ENCODE assay signal across 1 cellular context in genomic region chr2:148642891-148643416, GRCh38.
A peak's percentile ranks its signal among the peaks of the same experiment; 100 is the strongest.
TF ChIP-seq lines count a peak whose summit lies in the region.

No MANE protein-coding gene starts in this region.

TF ChIP-seq in K562, 482 proteins besides CTCF, POLR2A, EP300 and RAD21 (continued from another document and continues in another):
- TF ChIP-seq, protein P1, sequence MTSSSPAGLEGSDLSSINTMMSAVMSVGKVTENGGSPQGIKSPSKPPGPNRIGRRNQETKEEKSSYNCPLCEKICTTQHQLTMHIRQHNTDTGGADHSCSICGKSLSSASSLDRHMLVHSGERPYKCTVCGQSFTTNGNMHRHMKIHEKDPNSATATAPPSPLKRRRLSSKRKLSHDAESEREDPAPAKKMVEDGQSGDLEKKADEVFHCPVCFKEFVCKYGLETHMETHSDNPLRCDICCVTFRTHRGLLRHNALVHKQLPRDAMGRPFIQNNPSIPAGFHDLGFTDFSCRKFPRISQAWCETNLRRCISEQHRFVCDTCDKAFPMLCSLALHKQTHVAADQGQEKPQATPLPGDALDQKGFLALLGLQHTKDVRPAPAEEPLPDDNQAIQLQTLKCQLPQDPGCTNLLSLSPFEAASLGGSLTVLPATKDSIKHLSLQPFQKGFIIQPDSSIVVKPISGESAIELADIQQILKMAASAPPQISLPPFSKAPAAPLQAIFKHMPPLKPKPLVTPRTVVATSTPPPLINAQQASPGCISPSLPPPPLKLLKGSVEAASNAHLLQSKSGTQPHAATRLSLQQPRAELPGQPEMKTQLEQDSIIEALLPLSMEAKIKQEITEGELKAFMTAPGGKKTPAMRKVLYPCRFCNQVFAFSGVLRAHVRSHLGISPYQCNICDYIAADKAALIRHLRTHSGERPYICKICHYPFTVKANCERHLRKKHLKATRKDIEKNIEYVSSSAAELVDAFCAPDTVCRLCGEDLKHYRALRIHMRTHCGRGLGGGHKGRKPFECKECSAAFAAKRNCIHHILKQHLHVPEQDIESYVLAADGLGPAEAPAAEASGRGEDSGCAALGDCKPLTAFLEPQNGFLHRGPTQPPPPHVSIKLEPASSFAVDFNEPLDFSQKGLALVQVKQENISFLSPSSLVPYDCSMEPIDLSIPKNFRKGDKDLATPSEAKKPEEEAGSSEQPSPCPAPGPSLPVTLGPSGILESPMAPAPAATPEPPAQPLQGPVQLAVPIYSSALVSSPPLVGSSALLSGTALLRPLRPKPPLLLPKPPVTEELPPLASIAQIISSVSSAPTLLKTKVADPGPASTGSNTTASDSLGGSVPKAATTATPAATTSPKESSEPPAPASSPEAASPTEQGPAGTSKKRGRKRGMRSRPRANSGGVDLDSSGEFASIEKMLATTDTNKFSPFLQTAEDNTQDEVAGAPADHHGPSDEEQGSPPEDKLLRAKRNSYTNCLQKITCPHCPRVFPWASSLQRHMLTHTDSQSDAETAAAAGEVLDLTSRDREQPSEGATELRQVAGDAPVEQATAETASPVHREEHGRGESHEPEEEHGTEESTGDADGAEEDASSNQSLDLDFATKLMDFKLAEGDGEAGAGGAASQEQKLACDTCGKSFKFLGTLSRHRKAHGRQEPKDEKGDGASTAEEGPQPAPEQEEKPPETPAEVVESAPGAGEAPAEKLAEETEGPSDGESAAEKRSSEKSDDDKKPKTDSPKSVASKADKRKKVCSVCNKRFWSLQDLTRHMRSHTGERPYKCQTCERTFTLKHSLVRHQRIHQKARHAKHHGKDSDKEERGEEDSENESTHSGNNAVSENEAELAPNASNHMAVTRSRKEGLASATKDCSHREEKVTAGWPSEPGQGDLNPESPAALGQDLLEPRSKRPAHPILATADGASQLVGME (CRISPR knock-in tag; IDR thresholded peaks at IDR 0.05) = no peak
- peak in 1 of 2 experiments; percentile 29; a peak in 2 of 4 replicates for TF ChIP-seq ARNT (IDR thresholded peaks at IDR 0.05)
- TF ChIP-seq NEUROD1 (IDR thresholded peaks at IDR 0.05; ENCODE audit: borderline replicate concordance, low read depth, low read length, partially characterized antibody) = no peak
- no peak for TF ChIP-seq ZNF212 (CRISPR knock-in tag; IDR thresholded peaks at IDR 0.05)
- no peak for TF ChIP-seq ZNF584 (CRISPR knock-in tag; IDR thresholded peaks at IDR 0.05; ENCODE audit: low read depth)
- no peak for TF ChIP-seq KDM2B (CRISPR knock-in tag; IDR thresholded peaks at IDR 0.05)
- no peak for TF ChIP-seq TAL1 (IDR thresholded peaks at IDR 0.05)
- TF ChIP-seq, protein P2, sequence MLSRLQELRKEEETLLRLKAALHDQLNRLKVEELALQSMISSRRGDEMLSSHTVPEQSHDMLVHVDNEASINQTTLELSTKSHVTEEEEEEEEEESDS (CRISPR knock-in tag; IDR thresholded peaks at IDR 0.05) = no peak
- TF ChIP-seq RFX5 (IDR thresholded peaks at IDR 0.05; ENCODE audit: low read depth, low read length) = no peak
- no peak for TF ChIP-seq XRCC5 (IDR thresholded peaks at IDR 0.05; ENCODE audit: low read depth, low read length)
- TF ChIP-seq HDAC8 (tag; IDR thresholded peaks at IDR 0.05) = no peak
- TF ChIP-seq, protein P3, sequence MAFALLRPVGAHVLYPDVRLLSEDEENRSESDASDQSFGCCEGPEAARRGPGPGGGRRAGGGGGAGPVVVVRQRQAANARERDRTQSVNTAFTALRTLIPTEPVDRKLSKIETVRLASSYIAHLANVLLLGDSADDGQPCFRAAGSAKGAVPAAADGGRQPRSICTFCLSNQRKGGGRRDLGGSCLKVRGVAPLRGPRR (CRISPR knock-in tag; IDR thresholded peaks at IDR 0.05) = no peak
- no peak for TF ChIP-seq STAT5B (CRISPR knock-in tag; IDR thresholded peaks at IDR 0.05)
- TF ChIP-seq MTF1 (CRISPR knock-in tag; IDR thresholded peaks at IDR 0.05; ENCODE audit: borderline replicate concordance) = no peak
- TF ChIP-seq SLC30A9 (CRISPR knock-in tag; IDR thresholded peaks at IDR 0.05) = no peak
- no peak for TF ChIP-seq ZC3H4 (CRISPR knock-in tag; IDR thresholded peaks at IDR 0.05; ENCODE audit: borderline replicate concordance)
- no peak for TF ChIP-seq TAF7 (tag; IDR thresholded peaks at IDR 0.05)
- TF ChIP-seq ETV6 (IDR thresholded peaks at IDR 0.05; ENCODE audit: borderline replicate concordance in 1 of 2, low read depth in 2 of 2, low read length in 1 of 2) = peak; percentile 93 to 99
- TF ChIP-seq ETV6 (CRISPR knock-in tag; IDR thresholded peaks at IDR 0.05; ENCODE audit: borderline replicate concordance) = no peak
- no peak for TF ChIP-seq RHOXF2B (CRISPR knock-in tag; conservative IDR thresholded peaks at IDR 0.05)
- no peak for TF ChIP-seq SMARCB1 (IDR thresholded peaks at IDR 0.05; ENCODE audit: insufficient read length, low read depth)
- no peak for TF ChIP-seq ZNF696 (CRISPR knock-in tag; conservative IDR thresholded peaks at IDR 0.05)
- no peak for TF ChIP-seq FOS (IDR thresholded peaks at IDR 0.05; ENCODE audit: extremely low read depth, insufficient read length)
- TF ChIP-seq HDAC6 (IDR thresholded peaks at IDR 0.05; ENCODE audit: low read depth, low read length) = no peak
- TF ChIP-seq ZNF384 (IDR thresholded peaks at IDR 0.05; ENCODE audit: low read depth, low read length) = no peak
- TF ChIP-seq ZNF76 (CRISPR knock-in tag; IDR thresholded peaks at IDR 0.05; ENCODE audit: borderline replicate concordance) = no peak
- no peak for TF ChIP-seq MED1 (CRISPR knock-in tag; IDR thresholded peaks at IDR 0.05; ENCODE audit: borderline replicate concordance)
- no peak for TF ChIP-seq NUFIP1 (IDR thresholded peaks at IDR 0.05; ENCODE audit: partially characterized antibody)
- no peak for TF ChIP-seq ZNF589 (CRISPR knock-in tag; IDR thresholded peaks at IDR 0.05; ENCODE audit: low read depth)
- no peak for TF ChIP-seq ZNF780A (CRISPR knock-in tag; IDR thresholded peaks at IDR 0.05)
- no peak for TF ChIP-seq RUNX1 (IDR thresholded peaks at IDR 0.05; ENCODE audit: low read depth)
- TF ChIP-seq ZNF408 (CRISPR knock-in tag; IDR thresholded peaks at IDR 0.05; ENCODE audit: low read depth) = no peak
- no peak for TF ChIP-seq ZNF785 (CRISPR knock-in tag; IDR thresholded peaks at IDR 0.05)
- TF ChIP-seq CTBP1 (IDR thresholded peaks at IDR 0.05; ENCODE audit: borderline replicate concordance) = peak; percentile 43
- TF ChIP-seq ZNF324 (CRISPR knock-in tag; IDR thresholded peaks at IDR 0.05) = no peak
- TF ChIP-seq DACH1 (IDR thresholded peaks at IDR 0.05; ENCODE audit: partially characterized antibody) = no peak
- TF ChIP-seq NR4A1 (CRISPR knock-in tag; IDR thresholded peaks at IDR 0.05) = no peak
- TF ChIP-seq NR4A1 (tag; IDR thresholded peaks at IDR 0.05) = no peak
- no peak for TF ChIP-seq KLF10 (CRISPR knock-in tag; IDR thresholded peaks at IDR 0.05)
- TF ChIP-seq OTX1 (CRISPR knock-in tag; IDR thresholded peaks at IDR 0.05) = no peak; the same call in 1 of the 2 replicates
- TF ChIP-seq DPF2 (IDR thresholded peaks at IDR 0.05) = peak; percentile 82
- TF ChIP-seq, protein P4, sequence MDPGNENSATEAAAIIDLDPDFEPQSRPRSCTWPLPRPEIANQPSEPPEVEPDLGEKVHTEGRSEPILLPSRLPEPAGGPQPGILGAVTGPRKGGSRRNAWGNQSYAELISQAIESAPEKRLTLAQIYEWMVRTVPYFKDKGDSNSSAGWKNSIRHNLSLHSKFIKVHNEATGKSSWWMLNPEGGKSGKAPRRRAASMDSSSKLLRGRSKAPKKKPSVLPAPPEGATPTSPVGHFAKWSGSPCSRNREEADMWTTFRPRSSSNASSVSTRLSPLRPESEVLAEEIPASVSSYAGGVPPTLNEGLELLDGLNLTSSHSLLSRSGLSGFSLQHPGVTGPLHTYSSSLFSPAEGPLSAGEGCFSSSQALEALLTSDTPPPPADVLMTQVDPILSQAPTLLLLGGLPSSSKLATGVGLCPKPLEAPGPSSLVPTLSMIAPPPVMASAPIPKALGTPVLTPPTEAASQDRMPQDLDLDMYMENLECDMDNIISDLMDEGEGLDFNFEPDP (CRISPR knock-in tag; IDR thresholded peaks at IDR 0.05) = no peak
- TF ChIP-seq ZBED1 (IDR thresholded peaks at IDR 0.05) = no peak
- TF ChIP-seq TSC22D4 (tag; IDR thresholded peaks at IDR 0.05) = no peak
- no peak for TF ChIP-seq BRF2 (IDR thresholded peaks at IDR 0.05; ENCODE audit: borderline replicate concordance, insufficient read depth, insufficient read length)
- no peak for TF ChIP-seq SRSF1 (IDR thresholded peaks at IDR 0.05; ENCODE audit: low read depth, low read length)
- no peak for TF ChIP-seq ZNF75A (CRISPR knock-in tag; IDR thresholded peaks at IDR 0.05)
- TF ChIP-seq, protein P5, sequence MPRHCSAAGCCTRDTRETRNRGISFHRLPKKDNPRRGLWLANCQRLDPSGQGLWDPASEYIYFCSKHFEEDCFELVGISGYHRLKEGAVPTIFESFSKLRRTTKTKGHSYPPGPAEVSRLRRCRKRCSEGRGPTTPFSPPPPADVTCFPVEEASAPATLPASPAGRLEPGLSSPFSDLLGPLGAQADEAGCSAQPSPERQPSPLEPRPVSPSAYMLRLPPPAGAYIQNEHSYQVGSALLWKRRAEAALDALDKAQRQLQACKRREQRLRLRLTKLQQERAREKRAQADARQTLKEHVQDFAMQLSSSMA (CRISPR knock-in tag; IDR thresholded peaks at IDR 0.05) = no peak
- TF ChIP-seq ZNF551 (CRISPR knock-in tag; IDR thresholded peaks at IDR 0.05) = no peak
- TF ChIP-seq NCOA1 (IDR thresholded peaks at IDR 0.05; ENCODE audit: low read depth) = 0 out of 2 replicates have a peak, but pooled peaks have one; percentile 36
- TF ChIP-seq, protein P6, sequence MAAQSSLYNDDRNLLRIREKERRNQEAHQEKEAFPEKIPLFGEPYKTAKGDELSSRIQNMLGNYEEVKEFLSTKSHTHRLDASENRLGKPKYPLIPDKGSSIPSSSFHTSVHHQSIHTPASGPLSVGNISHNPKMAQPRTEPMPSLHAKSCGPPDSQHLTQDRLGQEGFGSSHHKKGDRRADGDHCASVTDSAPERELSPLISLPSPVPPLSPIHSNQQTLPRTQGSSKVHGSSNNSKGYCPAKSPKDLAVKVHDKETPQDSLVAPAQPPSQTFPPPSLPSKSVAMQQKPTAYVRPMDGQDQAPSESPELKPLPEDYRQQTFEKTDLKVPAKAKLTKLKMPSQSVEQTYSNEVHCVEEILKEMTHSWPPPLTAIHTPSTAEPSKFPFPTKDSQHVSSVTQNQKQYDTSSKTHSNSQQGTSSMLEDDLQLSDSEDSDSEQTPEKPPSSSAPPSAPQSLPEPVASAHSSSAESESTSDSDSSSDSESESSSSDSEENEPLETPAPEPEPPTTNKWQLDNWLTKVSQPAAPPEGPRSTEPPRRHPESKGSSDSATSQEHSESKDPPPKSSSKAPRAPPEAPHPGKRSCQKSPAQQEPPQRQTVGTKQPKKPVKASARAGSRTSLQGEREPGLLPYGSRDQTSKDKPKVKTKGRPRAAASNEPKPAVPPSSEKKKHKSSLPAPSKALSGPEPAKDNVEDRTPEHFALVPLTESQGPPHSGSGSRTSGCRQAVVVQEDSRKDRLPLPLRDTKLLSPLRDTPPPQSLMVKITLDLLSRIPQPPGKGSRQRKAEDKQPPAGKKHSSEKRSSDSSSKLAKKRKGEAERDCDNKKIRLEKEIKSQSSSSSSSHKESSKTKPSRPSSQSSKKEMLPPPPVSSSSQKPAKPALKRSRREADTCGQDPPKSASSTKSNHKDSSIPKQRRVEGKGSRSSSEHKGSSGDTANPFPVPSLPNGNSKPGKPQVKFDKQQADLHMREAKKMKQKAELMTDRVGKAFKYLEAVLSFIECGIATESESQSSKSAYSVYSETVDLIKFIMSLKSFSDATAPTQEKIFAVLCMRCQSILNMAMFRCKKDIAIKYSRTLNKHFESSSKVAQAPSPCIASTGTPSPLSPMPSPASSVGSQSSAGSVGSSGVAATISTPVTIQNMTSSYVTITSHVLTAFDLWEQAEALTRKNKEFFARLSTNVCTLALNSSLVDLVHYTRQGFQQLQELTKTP (IDR thresholded peaks at IDR 0.05; ENCODE audit: low read depth in 1 of 2, partially characterized antibody in 2 of 2) = no peak
- no peak for TF ChIP-seq CHD1 (IDR thresholded peaks at IDR 0.05; ENCODE audit: low read length)
- no peak for TF ChIP-seq MYBL2 (IDR thresholded peaks at IDR 0.05; ENCODE audit: low read depth)
- no peak for TF ChIP-seq MYBL2 (CRISPR knock-in tag; IDR thresholded peaks at IDR 0.05; ENCODE audit: borderline replicate concordance)
- TF ChIP-seq SETDB1 (IDR thresholded peaks at IDR 0.05; ENCODE audit: low read length) = no peak
- no peak for TF ChIP-seq RB1 (IDR thresholded peaks at IDR 0.05; ENCODE audit: low read depth)
- peak; percentile 78 for TF ChIP-seq PCBP2 (IDR thresholded peaks at IDR 0.05; ENCODE audit: low read depth, low read length, poor library complexity, severe bottlenecking)
- no peak for TF ChIP-seq ZNF134 (CRISPR knock-in tag; conservative IDR thresholded peaks at IDR 0.05)
- no peak for TF ChIP-seq E2F6 (IDR thresholded peaks at IDR 0.05; ENCODE audit: borderline replicate concordance in 1 of 2, extremely low read depth in 1 of 2, insufficient read depth in 1 of 2, insufficient read length in 1 of 2, low read depth in 1 of 2, low read length in 1 of 2, poor library complexity in 1 of 2, severe bottlenecking in 1 of 2)
- TF ChIP-seq ZNF644 (tag; IDR thresholded peaks at IDR 0.05; ENCODE audit: low read depth) = no peak
- TF ChIP-seq ZNF174 (CRISPR knock-in tag; IDR thresholded peaks at IDR 0.05) = no peak
- TF ChIP-seq ZKSCAN1 (IDR thresholded peaks at IDR 0.05; ENCODE audit: low read depth, low read length) = no peak
- TF ChIP-seq NBN (IDR thresholded peaks at IDR 0.05; ENCODE audit: low read depth) = no peak
- TF ChIP-seq YY1 (IDR thresholded peaks at IDR 0.05; ENCODE audit: borderline replicate concordance in 1 of 3, control insufficient read depth in 1 of 3, extremely low read depth in 1 of 3, insufficient read depth in 3 of 3, insufficient read length in 1 of 3, insufficient replicate concordance in 2 of 3, low read depth in 1 of 3, low read length in 2 of 3) = no peak
- no peak for TF ChIP-seq SRF (CRISPR knock-in tag; IDR thresholded peaks at IDR 0.05)
- no peak for TF ChIP-seq NELFE (IDR thresholded peaks at IDR 0.05; ENCODE audit: insufficient read depth, insufficient read length)
- TF ChIP-seq POLR2AphosphoS2 (IDR thresholded peaks at IDR 0.05; ENCODE audit: low read length) = no peak
- no peak for TF ChIP-seq ZFPM2 (CRISPR knock-in tag; IDR thresholded peaks at IDR 0.05)
- TF ChIP-seq GATA2 (CRISPR knock-in tag; IDR thresholded peaks at IDR 0.05) = no peak
- 0 out of 4 replicates have a peak, but pooled peaks of 1 of the 2 experiments have one; percentile 14 for TF ChIP-seq SIX5 (IDR thresholded peaks at IDR 0.05; ENCODE audit: borderline replicate concordance in 1 of 2, insufficient read depth in 1 of 2, low read depth in 1 of 2, low read length in 2 of 2)
